21 cellular contexts compared by ENCODE assay signal in genomic region chr1:219550171-219550570, GRCh38.
"Had no signal": no experiment of that assay in that cellular context is flagged by ENCODE, and none has a peak within 500 bp of the region (broad histone marks: within the 10 kb centered on the region; RNA-seq: fewer than 3 reads in every experiment).

No MANE protein-coding gene starts in this region.

- H3K4me2 ChIP-seq: KMS-11 had no signal

- H3K4me1 ChIP-seq: adrenal gland, SJCRH30 had no signal

- DNase-seq: activated CD4-positive, alpha-beta T cell treated with anti-CD3 and anti-CD28 coated beads, Interleukin-2, amount 10 ng/mL, durations not matched to agents 24 days and 14 days; activated CD4-positive, alpha-beta T cell treated with anti-CD3 and anti-CD28 coated beads, Interleukin-2, amount 50 U/mL, for 4 hours; activated CD8-positive, alpha-beta T cell treated with anti-CD3 and anti-CD28 coated beads for 36 hours; activated gamma-delta T cell treated with Interleukin-2 at 50 U/mL for 16 hours; activated naive CD4-positive, alpha-beta T cell treated with anti-CD3 and anti-CD28 coated beads for 36 hours; activated T-cell treated with anti-CD3 and anti-CD28 coated beads, Interleukin-2, amount 50 U/mL, for 24 hours; NCI-H1092 treated with DMSO at 0.1 percent for 48 hours; NCI-H1417 treated with DMSO at 0.1 percent for 48 hours; NCI-H1930; NCI-H2081 treated with DMSO at 0.1 percent for 48 hours; NCI-H345; NCI-H524 treated with DMSO at 0.1 percent for 48 hours; SHP77; SJCRH30 had no signal

- H3K9ac ChIP-seq: KMS-11 had no signal

- H3K27me3 Mint-ChIP-seq: activated CD4-positive, alpha-beta T cell treated with anti-CD3 and anti-CD28 coated beads, Interleukin-2, amount 10 ng/mL, durations not matched to agents 24 days and 14 days; activated CD8-positive, alpha-beta T cell treated with anti-CD3 and anti-CD28 coated beads for 36 hours; activated T-cell treated with anti-CD3 and anti-CD28 coated beads, Interleukin-2, amount 50 U/mL, for 24 hours; brain had no signal

- H3K36me3 Mint-ChIP-seq: activated naive CD4-positive, alpha-beta T cell treated with anti-CD3 and anti-CD28 coated beads, Interleukin-2, amount 50 U/mL, for 72 hours had no signal

- H3K27me3 ChIP-seq: adrenal gland, SJCRH30 had no signal

- H3K27ac ChIP-seq: adrenal gland, KMS-11, SJCRH30, SK-N-MC had no signal

- H3K4me3 Mint-ChIP-seq: activated CD4-positive, alpha-beta T cell treated with anti-CD3 and anti-CD28 coated beads, Interleukin-2, amount 10 ng/mL, durations not matched to agents 24 days and 14 days; activated CD8-positive, alpha-beta T cell treated with anti-CD3 and anti-CD28 coated beads for 36 hours; activated naive CD4-positive, alpha-beta T cell treated with anti-CD3 and anti-CD28 coated beads for 36 hours; activated T-cell treated with anti-CD3 and anti-CD28 coated beads, Interleukin-2, amount 50 U/mL, for 24 hours; brain; T-helper 1 cell treated with Interleukin-12 subunit alpha and Interleukin-12 subunit beta and Interleukin-4 antibody, amounts not matched to agents 30 μg/mL and 1 μg/mL, for 36 hours; T-helper 2 cell treated with Interferon-gamma antibody and Interleukin-4, amounts not matched to agents 5 μg/mL and 100 μg/mL, for 36 hours had no signal

- H3K4me3 ChIP-seq: adrenal gland, SJCRH30, SK-N-MC had no signal

- H3K4me1 Mint-ChIP-seq: activated CD4-positive, alpha-beta T cell treated with anti-CD3 and anti-CD28 coated beads, Interleukin-2, amount 10 ng/mL, durations not matched to agents 24 days and 14 days had no signal

- H3K36me3 ChIP-seq: adrenal gland, SJCRH30 had no signal

- H3K9me3 ChIP-seq: adrenal gland, SJCRH30 had no signal

- H3K9me3 Mint-ChIP-seq: activated CD4-positive, alpha-beta T cell treated with anti-CD3 and anti-CD28 coated beads, Interleukin-2, amount 10 ng/mL, durations not matched to agents 24 days and 14 days; activated CD8-positive, alpha-beta T cell treated with anti-CD3 and anti-CD28 coated beads for 36 hours; activated naive CD4-positive, alpha-beta T cell treated with anti-CD3 and anti-CD28 coated beads for 36 hours; activated naive CD4-positive, alpha-beta T cell treated with anti-CD3 and anti-CD28 coated beads, Interleukin-2, amount 50 U/mL, for 72 hours; activated T-cell treated with anti-CD3 and anti-CD28 coated beads, Interleukin-2, amount 50 U/mL, for 24 hours; T-helper 1 cell treated with Interleukin-12 subunit alpha and Interleukin-12 subunit beta and Interleukin-4 antibody, amounts not matched to agents 30 μg/mL and 1 μg/mL, for 36 hours; T-helper 2 cell treated with Interferon-gamma antibody and Interleukin-4, amounts not matched to agents 5 μg/mL and 100 μg/mL, for 36 hours had no signal

- H3K27ac Mint-ChIP-seq: activated CD4-positive, alpha-beta T cell treated with anti-CD3 and anti-CD28 coated beads, Interleukin-2, amount 10 ng/mL, durations not matched to agents 24 days and 14 days; activated CD8-positive, alpha-beta T cell treated with anti-CD3 and anti-CD28 coated beads for 36 hours; activated naive CD4-positive, alpha-beta T cell treated with anti-CD3 and anti-CD28 coated beads for 36 hours; activated naive CD4-positive, alpha-beta T cell treated with anti-CD3 and anti-CD28 coated beads, Interleukin-2, amount 50 U/mL, for 72 hours; activated T-cell treated with anti-CD3 and anti-CD28 coated beads, Interleukin-2, amount 50 U/mL, for 24 hours; T-helper 1 cell treated with Interleukin-12 subunit alpha and Interleukin-12 subunit beta and Interleukin-4 antibody, amounts not matched to agents 30 μg/mL and 1 μg/mL, for 36 hours; T-helper 2 cell treated with Interferon-gamma antibody and Interleukin-4, amounts not matched to agents 5 μg/mL and 100 μg/mL, for 36 hours had no signal
